In the genomic region with DNA sequence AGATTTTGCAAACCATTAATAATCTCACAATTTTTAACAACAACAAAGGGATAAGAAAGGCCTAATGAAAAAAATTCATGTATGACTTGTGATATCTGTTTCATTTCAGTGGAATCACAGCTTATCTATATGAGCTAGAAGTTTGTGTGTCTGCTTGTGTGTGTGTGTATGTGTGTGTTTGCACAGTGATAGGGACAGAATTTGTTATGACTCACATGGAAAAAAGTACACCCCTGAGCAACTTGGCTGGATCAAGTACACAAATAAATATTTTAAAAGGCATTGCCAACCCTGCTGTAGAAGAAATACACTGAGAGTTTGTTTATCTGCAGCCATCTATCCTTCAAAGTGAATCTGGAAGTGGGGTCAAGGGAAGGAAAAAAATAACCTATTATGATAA, we compare ENCODE assay signal across 21 cellular contexts.
DNase-seq lines count a peak whose midpoint lies in the region; ATAC-seq and TF ChIP-seq lines count a peak whose summit lies in the region.
"Had no signal": no experiment of that assay in that cellular context is flagged by ENCODE, and none has a peak within 500 bp of the region (broad histone marks: within the 10 kb centered on the region; RNA-seq: fewer than 3 reads in every experiment).

No MANE protein-coding gene starts in this region.

- no peak overlapping the region for H3K4me3 ChIP-seq in brain microvascular endothelial cell (ENCODE audit: low read depth, low read length)
- no peak overlapping the region for H3K4me3 ChIP-seq in fibroblast of villous mesenchyme (ENCODE audit: low read depth, low read length)
- H3K4me3 ChIP-seq: ovary, SK-N-MC had no signal

- TF ChIP-seq CTCF in brain microvascular endothelial cell (IDR thresholded peaks at IDR 0.05; ENCODE audit: low read depth, low read length, missing control alignments): no peak
- no peak for TF ChIP-seq CTCF in fibroblast of villous mesenchyme (IDR thresholded peaks at IDR 0.05; ENCODE audit: insufficient read depth, low read depth, low read length)
- TF ChIP-seq CTCF in GM13976 (IDR thresholded peaks at IDR 0.05; ENCODE audit: borderline replicate concordance, control extremely low read depth, extremely low read depth, insufficient read depth, missing control alignments): no peak

- DNase-seq in HT-29 (ENCODE audit: low spot score) (peak; percentile 11), brain microvascular endothelial cell (peak; percentile 72), fibroblast of villous mesenchyme (ENCODE audit: low read depth) (peak; percentile 52), renal cortical epithelial cell (ENCODE audit: low read depth) (peak; percentile 24), GM13976 (ENCODE audit: low spot score) (no peak), iPS-NIHi11 (ENCODE audit: low spot score) (no peak), NCI-H526 treated with DMSO at 0.1 percent for 48 hours (lab: John Stamatoyannopoulos, UW) (no peak), left lobe of liver (ENCODE audit: low spot score) (no peak)
- DNase-seq: activated CD4-positive, alpha-beta T cell treated with anti-CD3 and anti-CD28 coated beads, Interleukin-2, amount 50 U/mL, for 4 hours; activated effector memory CD4-positive, alpha-beta T cell treated with Interleukin-2 at 50 U/mL for 16 hours; activated naive CD8-positive, alpha-beta T cell treated with anti-CD3 and anti-CD28 coated beads, Interleukin-2, amount 50 U/mL, for 24 hours; DND-41; effector memory CD4-positive, alpha-beta T cell; foreskin keratinocyte; natural killer cell; NCI-H510A treated with DMSO at 0.1 percent for 48 hours; ovary; stimulated activated CD4-positive, alpha-beta T cell treated with anti-CD3 and anti-CD28 coated beads, Interleukin-1b, Interleukin-23, amount 100 ng/mL, for 48 hours; stimulated activated naive CD4-positive, alpha-beta T cell treated with Interleukin-2 at 50 U/mL for 16 hours; WERI-Rb-1 had no signal

- in situ Hi-C loops in brain microvascular endothelial cell (cut with HindIII; ENCODE audit: low pct_ligation_motif_present, low sequenced_read_pairs): no loop called here
- in situ Hi-C loops in GM13976 (cut with MboI; ENCODE audit: low sequenced_read_pairs, unreplicated experiment): no loop called here

- no peaks in the 10 kb centered on the region for H3K36me3 ChIP-seq in brain microvascular endothelial cell (replicated peaks)
- H3K36me3 ChIP-seq: ovary, WERI-Rb-1 had no signal

- no peak overlapping the region for H3K27ac ChIP-seq in brain microvascular endothelial cell
- H3K27ac ChIP-seq: foreskin keratinocyte, ovary, SK-N-MC, WERI-Rb-1 had no signal

- no peak for ATAC-seq in left lobe of liver
- ATAC-seq: activated naive CD8-positive, alpha-beta T cell treated with anti-CD3 and anti-CD28 coated beads, Interleukin-2, amount 50 U/mL, for 24 hours; foreskin keratinocyte; natural killer cell had no signal

- H3K27me3 ChIP-seq in brain microvascular endothelial cell (replicated peaks): no peaks in the 10 kb centered on the region
- H3K27me3 ChIP-seq: foreskin keratinocyte, ovary had no signal

Comparison
In these comparisons a context has a peak if more than half of its experiments do, and no peak if none do; other contexts are left out.
1. DNase-seq: peak in HT-29 (single experiment), brain microvascular endothelial cell (single experiment), fibroblast of villous mesenchyme (single experiment) and renal cortical epithelial cell (single experiment); none in GM13976 (single experiment), iPS-NIHi11 (single experiment), NCI-H526 treated with DMSO at 0.1 percent for 48 hours (single experiment) and left lobe of liver (single experiment).